In genomic region chr21:41483973-41484372, GRCh38 we compare ENCODE assay signal across 19 cellular contexts. TPM values are rescaled to one million over a fixed set of nuclear protein-coding genes. Genes with fewer than 3 reads are reported as not detected.
A peak's percentile ranks its signal among the peaks of the same experiment; 100 is the strongest.
DNase-seq lines count a peak whose midpoint lies in the region; ATAC-seq and TF ChIP-seq lines count a peak whose summit lies in the region.
"Had no signal": no experiment of that assay in that cellular context is flagged by ENCODE, and none has a peak within 500 bp of the region (broad histone marks: within the 10 kb centered on the region; RNA-seq: fewer than 3 reads in every experiment).

No MANE protein-coding gene starts in this region.

- H3K9me3 ChIP-seq in KOPT-K1 (ENCODE audit: insufficient read depth, low read length, poor library complexity, severe bottlenecking) (no peaks in the 10 kb centered on the region), Panc1 (ENCODE audit: control insufficient read depth, insufficient read depth, low read depth, low read length) (no peaks in the 10 kb centered on the region), body of pancreas (no peaks in the 10 kb centered on the region)

- CTCF ChIA-PET in Panc1 (lab: Charles Lee): no interaction called here

- WGBS in body of pancreas, 2 donors: 86 to 91% methylated on average over 4 of the region's 4 CpGs

- in situ Hi-C loops in Panc1 (cut with HindIII; ENCODE audit: low pct_unique_long_range_greater_than_20kb, low sequenced_read_pairs): no loop called here

- TF ChIP-seq CTCF in Panc1 (IDR thresholded peaks at IDR 0.05) (no peak), body of pancreas (IDR thresholded peaks at IDR 0.05) (no peak)

- H3K27me3 ChIP-seq in Panc1 (ENCODE audit: control insufficient read depth, insufficient read depth, low read length) (no peaks in the 10 kb centered on the region), body of pancreas (no peaks in the 10 kb centered on the region)

- H3K4me3 Mint-ChIP-seq in stimulated activated effector memory CD8-positive, alpha-beta T cell treated with anti-CD3 and anti-CD28 coated beads, Interleukin-12 subunit alpha, Interleukin-12 subunit beta, amount 100 ng/mL, for 72 hours: no peak overlapping the region
- H3K4me3 Mint-ChIP-seq: CD4-positive, alpha-beta memory T cell had no signal

- POLR2A ChIA-PET in Panc1 (lab: Charles Lee): no interaction called here

- TF ChIP-seq POLR2A in body of pancreas (IDR thresholded peaks at IDR 0.05): no peak

- H3K4me3 ChIP-seq in Panc1 (ENCODE audit: low read depth in 2 of 2, low read length in 2 of 2) (no peak overlapping the region), body of pancreas (no peak overlapping the region)
- H3K4me3 ChIP-seq: GM23248 had no signal

- peak overlapping the region; percentile 22 for H3K27ac ChIP-seq in KOPT-K1 (ENCODE audit: low read depth, low read length, poor library complexity, severe bottlenecking)
- no peak overlapping the region for H3K27ac ChIP-seq in Panc1 (ENCODE audit: low read length)
- H3K27ac ChIP-seq in body of pancreas: peak overlapping the region in 3 of 4 donors; percentile 18 to 91 (median 25)
- H3K27ac ChIP-seq: GM23248 had no signal

- no peaks in the 10 kb centered on the region for H3K9me3 Mint-ChIP-seq in stimulated activated effector memory CD8-positive, alpha-beta T cell treated with anti-CD3 and anti-CD28 coated beads, Interleukin-12 subunit alpha, Interleukin-12 subunit beta, amount 100 ng/mL, for 72 hours
- H3K9me3 Mint-ChIP-seq: CD4-positive, alpha-beta memory T cell had no signal

- H3K4me1 Mint-ChIP-seq in stimulated activated effector memory CD8-positive, alpha-beta T cell treated with anti-CD3 and anti-CD28 coated beads, Interleukin-12 subunit alpha, Interleukin-12 subunit beta, amount 100 ng/mL, for 72 hours: peaks cover 4% of the 10 kb centered on the region

- H3K36me3 Mint-ChIP-seq in stimulated activated effector memory CD8-positive, alpha-beta T cell treated with anti-CD3 and anti-CD28 coated beads, Interleukin-12 subunit alpha, Interleukin-12 subunit beta, amount 100 ng/mL, for 72 hours: no peaks in the 10 kb centered on the region
- H3K36me3 Mint-ChIP-seq: CD4-positive, alpha-beta memory T cell had no signal

- H3K36me3 ChIP-seq in KOPT-K1 (ENCODE audit: insufficient read depth, low read length): no peaks in the 10 kb centered on the region
- peaks cover 2% of the 10 kb centered on the region for H3K36me3 ChIP-seq in Panc1 (ENCODE audit: control insufficient read depth, insufficient read depth, low read length)
- H3K36me3 ChIP-seq in body of pancreas (replicated peaks in 1 of 2; ENCODE audit: insufficient read depth in 1 of 2, low read depth in 2 of 2): peaks cover 0 to 22% of the 10 kb centered on the region in 2 donors

- no peak overlapping the region for H3K27ac Mint-ChIP-seq in stimulated activated effector memory CD8-positive, alpha-beta T cell treated with anti-CD3 and anti-CD28 coated beads, Interleukin-12 subunit alpha, Interleukin-12 subunit beta, amount 100 ng/mL, for 72 hours
- H3K27ac Mint-ChIP-seq: CD4-positive, alpha-beta memory T cell had no signal

- intact Hi-C loops in Panc1 (cut with micrococcal nuclease; ENCODE audit: unreplicated experiment) (no loop called here), body of pancreas (cut with DNase I) (no loop called here)

- no peak for DNase-seq in Panc1 (ENCODE audit: low read depth, low spot score)
- DNase-seq in body of pancreas: no peak
- no peak for DNase-seq in stimulated activated effector memory CD8-positive, alpha-beta T cell treated with anti-CD3 and anti-CD28 coated beads, Interleukin-12 subunit alpha, Interleukin-12 subunit beta, amount 100 ng/mL, for 72 hours (ENCODE audit: low spot score in 2 of 2)
- no peak for DNase-seq in dedifferentiated amniotic fluid mesenchymal stem cell (ENCODE audit: extremely low spot score)
- no peak for DNase-seq in NCI-H1436 treated with DMSO at 0.1 percent for 48 hours (lab: John Stamatoyannopoulos, UW)
- no peak for DNase-seq in dermis blood vessel endothelial cell
- DNase-seq: C1 segment of cervical spinal cord; Calu3; CD4-positive, alpha-beta memory T cell; COR-L47; DMS153; DND-41; GM23248; H7; HCEC 1CT had no signal

- H3K4me1 ChIP-seq in Panc1 (ENCODE audit: control insufficient read depth, insufficient read depth, low read length) (peaks cover 3% of the 10 kb centered on the region), body of pancreas (peaks cover 86% of the 10 kb centered on the region)

- no peak for ATAC-seq in Panc1
- ATAC-seq in body of pancreas: no peak
- ATAC-seq in stimulated activated effector memory CD8-positive, alpha-beta T cell treated with anti-CD3 and anti-CD28 coated beads, Interleukin-12 subunit alpha, Interleukin-12 subunit beta, amount 100 ng/mL, for 72 hours: peak; percentile 54

- TSS peak; percentile 29 for BruUV-seq in Panc1 (replicated peaks; lab: Mats Ljungman, UMichigan)

RNA-seq across cellular contexts. Expression of gene TMPRSS2, which starts 24.0 kb away (rescaled TPM):
- total RNA-seq in Panc1 (2021; ENCODE audit: unreplicated experiment): 111 TPM
- polyA plus RNA-seq in Panc1 (2012; ENCODE audit: insufficient read length): 92.3 TPM
- 10 to 100 TPM; 45.7 to 60.3 TPM for total RNA-seq in body of pancreas
- total RNA-seq in dermis blood vessel endothelial cell: not detected in 2 replicates
- total RNA-seq: A172; A673; CD4-positive, alpha-beta memory T cell; GM23248 had no signal
- polyA plus RNA-seq: BJ; CD4-positive, alpha-beta memory T cell; GM23248 had no signal

RNA-seq across cellular contexts. Expression of gene MX1, which starts 57.9 kb away (rescaled TPM):
- total RNA-seq in Panc1 (2021; ENCODE audit: unreplicated experiment) (7.8 TPM), body of pancreas (10 to 100 TPM in 1 of 2 donors, 1 to 10 TPM in 1; 7.0 to 14.8 TPM), dermis blood vessel endothelial cell (10.0 and 10.4 TPM in 2 replicates)
- 4.7 TPM for polyA plus RNA-seq in Panc1 (2012; ENCODE audit: insufficient read length)

Comparison
In these comparisons a context has a peak if more than half of its experiments do, and no peak if none do; other contexts are left out.
1. RNA of gene TMPRSS2, which starts 24.0 kb away (total RNA-seq): 111 TPM in Panc1 (single experiment) and 45.7 to 60.3 TPM in body of pancreas; not detected in dermis blood vessel endothelial cell; every median in the first group is over 10 times any median in the second.